Comparison of ENCODE assay signal across 8 cellular contexts in the genomic region with DNA sequence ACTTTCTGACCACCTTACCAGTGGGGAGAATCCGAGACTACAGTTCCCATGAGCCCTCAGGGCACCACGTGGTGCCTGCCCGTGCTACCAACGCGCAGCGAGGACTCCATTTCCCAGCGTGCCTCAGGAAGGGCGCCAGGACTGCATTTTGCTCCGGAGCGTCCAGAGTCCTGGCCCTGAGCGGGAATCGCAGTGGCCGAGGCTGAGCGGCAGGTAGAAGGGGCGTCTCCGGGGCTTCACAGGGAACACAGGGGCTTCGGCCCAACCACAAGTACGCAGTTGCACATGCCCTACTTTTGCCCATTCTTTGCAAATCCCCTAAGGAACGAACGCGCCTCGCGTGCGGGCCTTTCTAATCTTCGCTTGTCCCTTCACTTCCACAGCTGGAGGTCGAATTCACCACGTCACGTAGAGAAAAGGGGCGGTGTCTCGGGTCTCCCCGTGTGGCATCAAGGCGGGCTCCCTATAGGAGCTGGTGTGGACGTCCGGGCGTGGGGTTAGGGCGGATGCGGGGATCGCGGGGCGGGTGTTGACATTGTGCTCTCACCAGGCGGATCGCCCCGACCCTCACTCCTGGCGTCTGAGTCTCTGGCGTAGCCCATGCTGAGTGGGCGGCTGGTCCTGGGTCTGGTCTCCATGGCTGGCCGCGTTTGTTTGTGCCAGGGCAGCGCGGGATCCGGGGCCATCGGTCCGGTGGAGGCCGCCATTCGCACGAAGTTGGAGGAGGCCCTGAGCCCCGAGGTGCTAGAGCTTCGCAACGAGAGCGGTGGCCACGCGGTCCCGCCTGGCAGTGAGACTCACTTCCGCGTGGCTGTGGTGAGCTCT. TPM values are rescaled to one million over a fixed set of nuclear protein-coding genes. Genes with fewer than 3 reads are reported as not detected.
A peak's percentile ranks its signal among the peaks of the same experiment; 100 is the strongest.
DNase-seq lines count a peak whose midpoint lies in the region; ATAC-seq lines count a peak whose summit lies in the region.

A gene with protein sequence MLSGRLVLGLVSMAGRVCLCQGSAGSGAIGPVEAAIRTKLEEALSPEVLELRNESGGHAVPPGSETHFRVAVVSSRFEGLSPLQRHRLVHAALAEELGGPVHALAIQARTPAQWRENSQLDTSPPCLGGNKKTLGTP (plus strand): TSS at position 109 of the 825 bp plus-strand sequence. CDS start 492 bp downstream, at position 601.

- CTCF ChIA-PET in activated CD4-positive, alpha-beta T cell treated with anti-CD3 and anti-CD28 coated beads, Interleukin-2, amount 10 ng/mL, durations not matched to agents 7 days and 5 days (lab: Charles Lee): interaction anchor here (0.6 to 1.1 kb wide), 2 partner anchors 16 to 514 kb away, joined by 3 read pairs; no protein-coding TSS in a partner anchor

- peaks cover 30% of the 10 kb centered on the region for H3K4me1 Mint-ChIP-seq in activated CD4-positive, alpha-beta T cell treated with anti-CD3 and anti-CD28 coated beads, Interleukin-2, amount 10 ng/mL, durations not matched to agents 7 days and 5 days

- peak within 1 kb of the TSS; percentile 87 for H3K4me3 Mint-ChIP-seq in activated CD4-positive, alpha-beta T cell treated with anti-CD3 and anti-CD28 coated beads, Interleukin-2, amount 10 ng/mL, durations not matched to agents 7 days and 5 days

- H3K9me3 Mint-ChIP-seq in activated CD4-positive, alpha-beta T cell treated with anti-CD3 and anti-CD28 coated beads, Interleukin-2, amount 10 ng/mL, durations not matched to agents 7 days and 5 days: no peaks in the 10 kb centered on the region

- peaks cover 15% of the 10 kb centered on the region for H3K36me3 Mint-ChIP-seq in activated CD4-positive, alpha-beta T cell treated with anti-CD3 and anti-CD28 coated beads, Interleukin-2, amount 10 ng/mL, durations not matched to agents 7 days and 5 days (ENCODE audit: low read depth)

- intact Hi-C loops in left colon (cut with DNase I, micrococcal nuclease): loop anchor here in 1 of 2 donors (10.0 kb wide), 2 partner anchors 165 to 265 kb away; a partner anchor contains a TSS

- POLR2A ChIA-PET in activated CD4-positive, alpha-beta T cell treated with anti-CD3 and anti-CD28 coated beads, Interleukin-2, amount 10 ng/mL, durations not matched to agents 7 days and 5 days (lab: Charles Lee): interaction anchor here (0.6 to 2.0 kb wide), 3 partner anchors 12 to 28 kb away, joined by 3 to 8 read pairs (median 3); a partner anchor contains a TSS

- H3K27me3 Mint-ChIP-seq in activated CD4-positive, alpha-beta T cell treated with anti-CD3 and anti-CD28 coated beads, Interleukin-2, amount 10 ng/mL, durations not matched to agents 7 days and 5 days: no peaks in the 10 kb centered on the region

- ATAC-seq in GM19035 (IDR thresholded peaks at IDR 0.05; ENCODE audit: unreplicated experiment): peak; percentile 89
- peak; percentile 97 for ATAC-seq in HG03432 (IDR thresholded peaks at IDR 0.05; ENCODE audit: unreplicated experiment)
- ATAC-seq in left colon: peak; percentile 99

- H3K27ac Mint-ChIP-seq in activated CD4-positive, alpha-beta T cell treated with anti-CD3 and anti-CD28 coated beads, Interleukin-2, amount 10 ng/mL, durations not matched to agents 7 days and 5 days: peak within 1 kb of the TSS; percentile 96

- DNase-seq in AG08395 (ENCODE audit: low spot score) (peak; percentile 97), NCI-H510A treated with DMSO at 0.1 percent for 48 hours (lab: John Stamatoyannopoulos, UW) (peak; percentile 89), cortex of kidney (lab: John Stamatoyannopoulos, UW) (peak; percentile 46), left colon (peak; percentile 91 to 94)
- peak; percentile 88 for DNase-seq in activated CD4-positive, alpha-beta T cell treated with anti-CD3 and anti-CD28 coated beads, Interleukin-2, amount 10 ng/mL, durations not matched to agents 7 days and 5 days
- peak; percentile 86 for DNase-seq in stimulated activated CD4-positive, alpha-beta T cell treated with anti-CD3 and anti-CD28 coated beads, Interleukin-1b, Interleukin-23, amount 100 ng/mL, for 48 hours

RNA-seq across cellular contexts. Expression of the gene that starts here (rescaled TPM):
- total RNA-seq in activated CD4-positive, alpha-beta T cell treated with anti-CD3 and anti-CD28 coated beads, Interleukin-2, amount 10 ng/mL, durations not matched to agents 7 days and 5 days: 10 to 100 TPM; 20.3 to 20.6 TPM
- 10 to 100 TPM; 11.0 to 12.6 TPM for total RNA-seq in left colon

Comparison
In these comparisons a context has a peak if more than half of its experiments do, and no peak if none do; other contexts are left out.
1. Peak in every context shown above with its lines: DNase-seq and ATAC-seq.
2. DNase-seq: peak in every context shown above with its lines; median percentile 97 in AG08395; 92 in left colon; 89 in NCI-H510A treated with DMSO at 0.1 percent for 48 hours; 88 in activated CD4-positive, alpha-beta T cell treated with anti-CD3 and anti-CD28 coated beads, Interleukin-2, amount 10 ng/mL, durations not matched to agents 7 days and 5 days; 86 in stimulated activated CD4-positive, alpha-beta T cell treated with anti-CD3 and anti-CD28 coated beads, Interleukin-1b, Interleukin-23, amount 100 ng/mL, for 48 hours; 46 in cortex of kidney.